25 cellular contexts compared by ENCODE assay signal in the genomic region with DNA sequence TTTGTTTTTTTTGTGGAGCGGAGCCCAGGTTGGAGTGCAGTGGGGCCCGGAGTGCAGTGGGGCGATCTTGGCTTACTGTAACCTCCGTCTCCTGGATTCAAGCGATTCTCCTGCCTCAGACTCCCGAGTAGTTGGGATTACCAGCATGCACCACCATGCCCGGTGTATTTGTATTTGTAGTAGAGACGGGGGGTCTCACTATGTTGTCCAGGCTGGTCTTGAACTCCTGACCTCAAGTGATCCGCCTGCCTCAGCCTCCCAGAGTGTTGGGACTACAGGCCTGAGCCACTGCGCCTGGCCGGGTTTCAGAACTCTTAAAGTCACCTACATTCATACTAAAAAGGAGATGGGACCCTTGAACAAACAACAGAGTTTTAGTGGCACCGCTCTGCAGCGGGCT. TPM values are rescaled to one million over a fixed set of nuclear protein-coding genes. Genes with fewer than 3 reads are reported as not detected.
"Had no signal": no experiment of that assay in that cellular context is flagged by ENCODE, and none has a peak within 500 bp of the region (broad histone marks: within the 10 kb centered on the region; RNA-seq: fewer than 3 reads in every experiment).

No MANE protein-coding gene starts in this region.

- H3K9me3 ChIP-seq: adrenal gland, body of pancreas, gastroesophageal sphincter, stomach, thyroid gland, upper lobe of right lung had no signal

- DNase-seq: activated effector memory CD4-positive, alpha-beta T cell treated with anti-CD3 and anti-CD28 coated beads, Interleukin-2, amount 50 U/mL, for 16 hours; cortex of kidney; effector memory CD8-positive, alpha-beta T cell; immature natural killer cell; midbrain; right cardiac atrium; stimulated activated naive B cell treated with anti-CD40 and anti-IgM and Interleukin-4, amounts not matched to agents 10 μg/mL and 1 μg/mL and 100 μg/mL, for 72 hours; upper lobe of right lung had no signal

- ATAC-seq: gastroesophageal sphincter had no signal

- H3K36me3 ChIP-seq: adrenal gland, cardiac muscle cell, gastroesophageal sphincter, stomach, thyroid gland, upper lobe of right lung, WERI-Rb-1 had no signal

- H3K27me3 ChIP-seq: adrenal gland, body of pancreas, cardiac muscle cell, thyroid gland, upper lobe of right lung had no signal

- H3K4me1 ChIP-seq: adrenal gland, body of pancreas, gastroesophageal sphincter, upper lobe of right lung had no signal

- H3K4me3 ChIP-seq: adrenal gland, body of pancreas, cardiac muscle cell, gastroesophageal sphincter, stomach, thyroid gland, upper lobe of right lung had no signal

- H3K27ac ChIP-seq: adrenal gland, body of pancreas, cardiac muscle cell, gastroesophageal sphincter, stomach, thyroid gland, upper lobe of right lung, WERI-Rb-1 had no signal

RNA-seq across cellular contexts. Expression of gene KRT80, which starts 52.7 kb away (rescaled TPM):
- total RNA-seq: activated CD4-positive, alpha-beta memory T cell treated with anti-CD3 and anti-CD28 coated beads for 36 hours; activated CD4-positive, alpha-beta T cell treated with anti-CD3 and anti-CD28 coated beads, Interleukin-2, amount 10 ng/mL, durations not matched to agents 24 days and 14 days; activated CD8-positive, alpha-beta memory T cell treated with anti-CD3 and anti-CD28 coated beads for 36 hours; activated naive CD4-positive, alpha-beta T cell treated with anti-CD3 and anti-CD28 coated beads for 36 hours; activated naive CD8-positive, alpha-beta T cell treated with anti-CD3 and anti-CD28 coated beads for 36 hours; activated T-helper 1 cell treated with anti-CD3 and anti-CD28 coated beads, Interleukin-12 subunit alpha, Interleukin-12 subunit beta, Interleukin-2, Interleukin-4 antibody, amounts not matched to agents 30 ng/mL and 10 ng/mL and 1 ng/mL, durations not matched to agents 14 hours and 24 hours and 36 hours; cardiac muscle cell; cerebellum had no signal
- polyA plus RNA-seq: cardiac muscle cell; immature natural killer cell; naive thymus-derived CD4-positive, alpha-beta T cell had no signal

RNA-seq across cellular contexts. Expression of gene SMIM41, which starts 59.6 kb away (rescaled TPM):
- total RNA-seq: activated CD4-positive, alpha-beta memory T cell treated with anti-CD3 and anti-CD28 coated beads for 36 hours; activated CD8-positive, alpha-beta memory T cell treated with anti-CD3 and anti-CD28 coated beads for 36 hours; activated naive CD4-positive, alpha-beta T cell treated with anti-CD3 and anti-CD28 coated beads for 36 hours; activated naive CD8-positive, alpha-beta T cell treated with anti-CD3 and anti-CD28 coated beads for 36 hours; activated T-helper 1 cell treated with anti-CD3 and anti-CD28 coated beads, Interleukin-12 subunit alpha, Interleukin-12 subunit beta, Interleukin-2, Interleukin-4 antibody, amounts not matched to agents 30 ng/mL and 10 ng/mL and 1 ng/mL, durations not matched to agents 14 hours and 24 hours and 36 hours; cardiac muscle cell; kidney epithelial cell had no signal
- polyA plus RNA-seq: aorta; cardiac muscle cell; immature natural killer cell; naive thymus-derived CD4-positive, alpha-beta T cell had no signal
